In the genomic region with DNA sequence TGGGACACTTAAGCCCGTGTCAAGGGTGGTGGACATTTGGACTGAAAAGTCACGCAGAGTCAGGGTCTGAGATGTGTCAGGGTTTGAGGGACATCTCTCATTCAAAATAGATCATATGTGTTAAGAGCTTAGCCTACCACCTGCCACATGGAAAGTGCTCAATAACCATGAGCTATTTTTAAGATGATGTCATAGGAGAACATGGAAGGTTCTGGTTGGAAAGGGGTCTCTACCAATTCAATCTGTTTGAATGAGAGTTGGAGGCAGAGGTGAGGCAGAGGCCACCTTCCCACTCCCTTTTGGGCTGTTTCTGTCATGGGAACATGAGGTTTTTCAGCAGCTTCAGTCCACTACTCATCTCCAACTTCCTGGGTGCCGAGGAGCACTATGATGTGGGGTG, we compare ENCODE assay signal across 33 cellular contexts.
"Had no signal": no experiment of that assay in that cellular context is flagged by ENCODE, and none has a peak within 500 bp of the region (broad histone marks: within the 10 kb centered on the region; RNA-seq: fewer than 3 reads in every experiment).

No MANE protein-coding gene starts in this region.

- H3K9me3 ChIP-seq: adrenal gland, ascending aorta, body of pancreas, breast epithelium had no signal

- H3K4me1 ChIP-seq: adrenal gland, ascending aorta, body of pancreas, breast epithelium had no signal

- DNase-seq: activated effector memory CD4-positive, alpha-beta T cell treated with anti-CD3 and anti-CD28 coated beads, Interleukin-2, amount 50 U/mL, for 16 hours; activated effector memory CD4-positive, alpha-beta T cell treated with Interleukin-2 at 50 U/mL for 16 hours; activated gamma-delta T cell; activated gamma-delta T cell treated with Interleukin-2 at 50 U/mL for 16 hours; activated naive CD4-positive, alpha-beta T cell; activated naive CD4-positive, alpha-beta T cell treated with anti-CD3 and anti-CD28 coated beads for 36 hours; activated naive CD4-positive, alpha-beta T cell treated with anti-CD3 and anti-CD28 coated beads, Interleukin-2, amount 10 ng/mL, durations not matched to agents 7 days and 5 days; activated naive CD4-positive, alpha-beta T cell treated with anti-CD3 and anti-CD28 coated beads, Interleukin-2, amount 50 U/mL, for 16 hours; activated naive CD4-positive, alpha-beta T cell treated with Interleukin-2 at 50 U/mL for 16 hours; activated naive CD8-positive, alpha-beta T cell treated with anti-CD3 and anti-CD28 coated beads for 36 hours; activated naive CD8-positive, alpha-beta T cell treated with anti-CD3 and anti-CD28 coated beads, Interleukin-2, amount 10 ng/mL, durations not matched to agents 7 days and 5 days; activated naive CD8-positive, alpha-beta T cell treated with anti-CD3 and anti-CD28 coated beads, Interleukin-2, amount 50 U/mL, for 24 hours; activated T-cell treated with anti-CD3 and anti-CD28 coated beads, Interleukin-2, amount 50 U/mL, for 24 hours; activated T-cell treated with anti-CD3 and anti-CD28 coated beads, Interleukin-2, amount 50 U/mL, for 4 hours; activated T-cell treated with anti-CD3 and anti-CD28 coated beads, Interleukin-2, amount 50 U/mL, for 48 hours; activated T-cell treated with anti-CD3 and anti-CD28 coated beads, Interleukin-2, amount 50 U/mL, for 72 hours; adrenal gland; amniotic stem cell; amygdala; anterior cingulate cortex; aorta; body of pancreas; brain microvascular endothelial cell; caudate nucleus; central memory CD4-positive, alpha-beta T cell; cerebellar nuclear complex had no signal

- H3K27me3 ChIP-seq: ascending aorta, body of pancreas, brain microvascular endothelial cell, cardiac muscle cell had no signal

- H3K4me3 ChIP-seq: adrenal gland, ascending aorta, body of pancreas, breast epithelium, cardiac muscle cell had no signal

- FAIRE-seq: astrocyte, bronchial epithelial cell had no signal

- H3K36me3 ChIP-seq: adrenal gland, ascending aorta, brain microvascular endothelial cell, breast epithelium, cardiac muscle cell had no signal

- ATAC-seq: activated naive CD4-positive, alpha-beta T cell treated with anti-CD3 and anti-CD28 coated beads, Interleukin-2, amount 50 U/mL, for 72 hours; activated naive CD8-positive, alpha-beta T cell treated with anti-CD3 and anti-CD28 coated beads, Interleukin-2, amount 50 U/mL, for 24 hours; activated T-cell treated with anti-CD3 and anti-CD28 coated beads, Interleukin-2, amount 50 U/mL, for 4 hours; activated T-cell treated with anti-CD3 and anti-CD28 coated beads, Interleukin-2, amount 50 U/mL, for 72 hours; activated T-helper 17 cell treated with anti-CD3 and anti-CD28 coated beads, Interleukin-2, amount 50 U/mL, for 72 hours; body of pancreas had no signal

- H3K27ac ChIP-seq: adrenal gland, ascending aorta, body of pancreas, brain microvascular endothelial cell, breast epithelium, cardiac muscle cell had no signal
